Comparison of ENCODE assay signal across 13 cellular contexts in the genomic region with DNA sequence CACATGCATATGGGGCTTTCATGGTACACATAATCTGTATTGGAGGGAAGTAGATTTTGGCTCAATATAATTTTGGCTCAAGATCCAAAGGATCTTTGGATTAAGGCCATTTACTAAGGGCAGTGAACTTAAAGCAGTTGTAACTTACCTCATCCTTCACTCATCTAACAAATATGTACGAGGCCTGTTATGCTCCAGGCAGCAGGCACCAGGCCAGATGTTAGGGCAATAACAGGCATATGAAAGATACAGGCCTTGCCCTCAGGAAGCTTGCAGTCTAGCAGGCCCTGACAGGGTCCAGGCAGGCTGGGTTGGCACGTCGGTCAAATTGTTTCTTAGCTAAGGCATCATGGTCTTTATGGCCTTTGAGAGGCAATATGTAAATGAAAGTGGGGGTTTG. TPM values are rescaled to one million over a fixed set of nuclear protein-coding genes. Genes with fewer than 3 reads are reported as not detected.
A peak's percentile ranks its signal among the peaks of the same experiment; 100 is the strongest.
DNase-seq lines count a peak whose midpoint lies in the region; ATAC-seq and TF ChIP-seq lines count a peak whose summit lies in the region.
"Had no signal": no experiment of that assay in that cellular context is flagged by ENCODE, and none has a peak within 500 bp of the region (broad histone marks: within the 10 kb centered on the region; RNA-seq: fewer than 3 reads in every experiment).

No MANE protein-coding gene starts in this region.

- H3K9me3 ChIP-seq in fibroblast of lung (ENCODE audit: control insufficient read depth, insufficient read depth, low read depth, low read length): no peaks in the 10 kb centered on the region
- H3K9me3 ChIP-seq: BLaER1 treated with 17β-estradiol and CSF1 and Interleukin-3, amounts not matched to agents 10 nM and 100 nM had no signal

- H2AFZ ChIP-seq in fibroblast of lung (ENCODE audit: low read length): no peak overlapping the region

- H3K4me3 ChIP-seq in fibroblast of lung (replicated peaks in 1 of 4; ENCODE audit: control extremely low read depth in 1 of 4, insufficient read depth in 1 of 4, low read depth in 3 of 4, low read length in 4 of 4): no peak overlapping the region
- no peak overlapping the region for H3K4me3 ChIP-seq in skeletal muscle cell (ENCODE audit: low read depth, low read length)
- H3K4me3 ChIP-seq: BLaER1 treated with 17β-estradiol and CSF1 and Interleukin-3, amounts not matched to agents 10 nM and 100 nM had no signal

- H3K4me2 ChIP-seq in fibroblast of lung (ENCODE audit: extremely low read depth, insufficient read depth, low read length): no peak overlapping the region
- H3K4me2 ChIP-seq: BLaER1 treated with 17β-estradiol and CSF1 and Interleukin-3, amounts not matched to agents 10 nM and 100 nM had no signal

- no peak overlapping the region for H3K9ac ChIP-seq in fibroblast of lung (ENCODE audit: insufficient read depth, low read length)
- H3K9ac ChIP-seq: BLaER1 treated with 17β-estradiol and CSF1 and Interleukin-3, amounts not matched to agents 10 nM and 100 nM had no signal

- no peak for TF ChIP-seq CTCF in fibroblast of lung (conservative IDR thresholded peaks at IDR 0.05 in 1 of 2, IDR thresholded peaks at IDR 0.05 in 1 of 2; ENCODE audit: low read depth in 1 of 2, low read length in 2 of 2)

- DNase-seq in EH (ENCODE audit: low read depth): peak; percentile 73
- DNase-seq in RKO (ENCODE audit: low spot score): peak; percentile 87
- peak; percentile 85 to 87 for DNase-seq in fibroblast of lung (ENCODE audit: low read depth in 2 of 2)
- DNase-seq in skeletal muscle cell (ENCODE audit: low read depth): peak; percentile 75
- no peak for DNase-seq in OCI-M1 (lab: John Stamatoyannopoulos, UW)
- DNase-seq: activated CD4-positive, alpha-beta T cell treated with anti-CD3 and anti-CD28 coated beads for 48 hours; central memory CD4-positive, alpha-beta T cell; erythroblast had no signal

- H3K27me3 ChIP-seq in fibroblast of lung (ENCODE audit: control insufficient read depth, insufficient read depth, low read length): no peaks in the 10 kb centered on the region
- H3K27me3 ChIP-seq: BLaER1 treated with 17β-estradiol and CSF1 and Interleukin-3, amounts not matched to agents 10 nM and 100 nM had no signal

- ATAC-seq in GM18868 (IDR thresholded peaks at IDR 0.05; ENCODE audit: unreplicated experiment) (no peak), GM19397 (IDR thresholded peaks at IDR 0.05; ENCODE audit: unreplicated experiment) (no peak), HG02623 (IDR thresholded peaks at IDR 0.05; ENCODE audit: unreplicated experiment) (no peak)
- ATAC-seq: natural killer cell treated with Interleukin-12 subunit alpha and Interleukin-12 subunit beta and Interleukin-15 and Interleukin-18, amount 100 ng/mL, for 72 hours had no signal

- H4K20me1 ChIP-seq in fibroblast of lung (ENCODE audit: control insufficient read depth, extremely low read depth, insufficient read depth, low read length): no peaks in the 10 kb centered on the region
- H4K20me1 ChIP-seq: BLaER1 treated with 17β-estradiol and CSF1 and Interleukin-3, amounts not matched to agents 10 nM and 100 nM had no signal

- no peaks in the 10 kb centered on the region for H3K36me3 ChIP-seq in fibroblast of lung (ENCODE audit: control insufficient read depth, insufficient read depth, low read length)
- H3K36me3 ChIP-seq: BLaER1 treated with 17β-estradiol and CSF1 and Interleukin-3, amounts not matched to agents 10 nM and 100 nM had no signal

- peak overlapping the region; percentile 71 for H3K27ac ChIP-seq in fibroblast of lung (ENCODE audit: insufficient read depth, low read length)
- H3K27ac ChIP-seq: BLaER1 treated with 17β-estradiol and CSF1 and Interleukin-3, amounts not matched to agents 10 nM and 100 nM had no signal

- H3K79me2 ChIP-seq in fibroblast of lung (ENCODE audit: control insufficient read depth, insufficient read depth, low read length): no peaks in the 10 kb centered on the region

- H3K4me1 ChIP-seq in fibroblast of lung (ENCODE audit: control insufficient read depth, extremely low read depth, insufficient read depth, low read length): peaks cover 33% of the 10 kb centered on the region

RNA-seq across cellular contexts. Expression of gene LIF, which starts 44.6 kb away (rescaled TPM):
- total RNA-seq in fibroblast of lung: 3.6 and 11.2 TPM in 2 replicates
- 4.5 and 19.6 TPM in 2 replicates for polyA plus RNA-seq in fibroblast of lung
- polyA plus RNA-seq in fibroblast of lung (2012): 7.1 and 25.1 TPM in 2 replicates
- polyA minus RNA-seq in fibroblast of lung (ENCODE audit: low replicate concordance): 40.6 and 97.7 TPM in 2 replicates
